In the genomic region with DNA sequence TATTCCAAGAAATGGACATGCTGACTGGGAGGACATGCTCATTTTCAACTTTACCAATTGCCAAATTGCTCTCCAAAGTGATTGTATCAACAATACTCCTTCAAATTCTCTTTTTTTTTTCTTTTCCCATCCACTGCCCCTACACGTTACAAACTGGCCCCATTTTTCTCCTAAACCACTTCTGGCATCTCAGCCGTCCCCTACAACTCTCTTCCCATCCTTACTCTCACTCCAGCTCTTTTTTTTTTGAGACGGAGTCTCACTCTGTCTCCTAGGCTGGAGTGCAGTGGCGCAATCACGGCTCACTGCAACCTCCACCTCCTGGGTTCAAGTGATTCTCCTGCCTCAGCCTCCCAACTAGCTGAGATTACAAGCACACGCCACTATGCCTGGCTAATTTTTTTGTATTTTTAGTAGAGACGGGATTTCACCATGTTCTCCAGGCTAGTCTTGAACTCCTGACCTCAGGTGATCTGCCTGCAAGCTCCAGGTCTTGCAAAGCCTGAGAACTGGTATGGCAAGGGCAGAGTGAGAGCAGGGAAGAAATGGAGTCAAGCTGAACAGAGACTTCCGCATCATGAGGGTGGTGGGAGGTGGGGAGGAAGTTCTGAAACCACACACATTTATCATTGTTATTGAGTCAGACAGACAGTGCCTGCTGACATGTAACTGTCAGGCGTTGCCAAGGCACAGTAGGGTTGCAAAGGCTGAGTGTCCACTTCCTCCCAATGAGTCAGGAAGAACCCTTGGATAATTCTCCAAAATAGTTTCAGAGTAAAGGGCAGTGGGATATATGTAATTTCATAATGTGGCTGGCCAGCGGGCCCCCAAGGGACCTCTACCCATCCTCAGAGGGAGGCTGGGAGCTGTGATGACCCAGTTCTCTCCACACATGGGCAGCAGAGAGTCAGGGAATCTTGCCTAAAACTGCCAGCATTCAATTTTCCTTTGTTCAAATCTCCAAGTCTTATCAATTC, we compare ENCODE assay signal across 1 cellular context.
TF ChIP-seq lines count a peak whose summit lies in the region.

No MANE protein-coding gene starts in this region.

TF ChIP-seq in K562, 482 proteins besides CTCF, POLR2A, EP300 and RAD21 (continued from another document and continues in another):
- TF ChIP-seq POLR2AphosphoS2 (IDR thresholded peaks at IDR 0.05; ENCODE audit: low read length) (no peak), MTF1 (CRISPR knock-in tag; IDR thresholded peaks at IDR 0.05; ENCODE audit: borderline replicate concordance) (no peak), TAL1 (IDR thresholded peaks at IDR 0.05) (no peak), TEAD2 (tag; IDR thresholded peaks at IDR 0.05) (no peak), SP1 (CRISPR knock-in tag; IDR thresholded peaks at IDR 0.05) (peak; percentile 43), NBN (IDR thresholded peaks at IDR 0.05; ENCODE audit: low read depth) (peak; percentile 57; the same call in 1 of the 2 replicates), MBD2 (IDR thresholded peaks at IDR 0.05; ENCODE audit: borderline replicate concordance, low read depth) (peak; percentile 53; the same call in 1 of the 2 replicates), ZNF347 (CRISPR knock-in tag; IDR thresholded peaks at IDR 0.05; ENCODE audit: low read depth) (no peak), ILF3 (IDR thresholded peaks at IDR 0.05; ENCODE audit: borderline replicate concordance) (no peak), TRIM28 (IDR thresholded peaks at IDR 0.05) (no peak), NR2C1 (IDR thresholded peaks at IDR 0.05) (no peak), NR2C1 (tag; IDR thresholded peaks at IDR 0.05) (0 out of 2 replicates have a peak, but pooled peaks have one; percentile 25), MEIS2 (IDR thresholded peaks at IDR 0.05; ENCODE audit: partially characterized antibody) (peak; percentile 100), ZBTB40 (IDR thresholded peaks at IDR 0.05) (peak; percentile 59), ZBTB40 (CRISPR knock-in tag; IDR thresholded peaks at IDR 0.05) (no peak), ZNF274 (IDR thresholded peaks at IDR 0.05; ENCODE audit: borderline replicate concordance, low read depth, low read length) (no peak), POLR3A (IDR thresholded peaks at IDR 0.05; ENCODE audit: borderline replicate concordance, extremely low read depth, insufficient read depth, insufficient read length) (no peak), NUFIP1 (IDR thresholded peaks at IDR 0.05; ENCODE audit: partially characterized antibody) (no peak), PURB (CRISPR knock-in tag; IDR thresholded peaks at IDR 0.05; ENCODE audit: low read depth) (no peak), DIDO1 (tag; IDR thresholded peaks at IDR 0.05; ENCODE audit: low read depth) (peak; percentile 23; the same call in 1 of the 2 replicates), CAMTA2 (CRISPR knock-in tag; conservative IDR thresholded peaks at IDR 0.05) (no peak), ZNF449 (CRISPR knock-in tag; IDR thresholded peaks at IDR 0.05) (no peak), PHTF2 (CRISPR knock-in tag; IDR thresholded peaks at IDR 0.05) (no peak), ESRRB (CRISPR knock-in tag; IDR thresholded peaks at IDR 0.05; ENCODE audit: borderline replicate concordance) (no peak), GTF2F1 (IDR thresholded peaks at IDR 0.05; ENCODE audit: low read depth, low read length) (no peak), SMARCA4 (IDR thresholded peaks at IDR 0.05) (peak; percentile 90), PHB2 (IDR thresholded peaks at IDR 0.05; ENCODE audit: low read depth) (no peak), ZNF586 (CRISPR knock-in tag; conservative IDR thresholded peaks at IDR 0.05) (no peak), FOXP1 (CRISPR knock-in tag; IDR thresholded peaks at IDR 0.05) (no peak; the same call in 1 of the 2 replicates), LEF1 (IDR thresholded peaks at IDR 0.05) (peak; percentile 92), ARID2 (IDR thresholded peaks at IDR 0.05) (no peak)
- TF ChIP-seq, protein P1, sequence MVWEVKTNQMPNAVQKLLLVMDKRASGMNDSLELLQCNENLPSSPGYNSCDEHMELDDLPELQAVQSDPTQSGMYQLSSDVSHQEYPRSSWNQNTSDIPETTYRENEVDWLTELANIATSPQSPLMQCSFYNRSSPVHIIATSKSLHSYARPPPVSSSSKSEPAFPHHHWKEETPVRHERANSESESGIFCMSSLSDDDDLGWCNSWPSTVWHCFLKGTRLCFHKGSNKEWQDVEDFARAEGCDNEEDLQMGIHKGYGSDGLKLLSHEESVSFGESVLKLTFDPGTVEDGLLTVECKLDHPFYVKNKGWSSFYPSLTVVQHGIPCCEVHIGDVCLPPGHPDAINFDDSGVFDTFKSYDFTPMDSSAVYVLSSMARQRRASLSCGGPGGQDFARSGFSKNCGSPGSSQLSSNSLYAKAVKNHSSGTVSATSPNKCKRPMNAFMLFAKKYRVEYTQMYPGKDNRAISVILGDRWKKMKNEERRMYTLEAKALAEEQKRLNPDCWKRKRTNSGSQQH (CRISPR knock-in tag; IDR thresholded peaks at IDR 0.05): no peak
- TF ChIP-seq, protein P2, sequence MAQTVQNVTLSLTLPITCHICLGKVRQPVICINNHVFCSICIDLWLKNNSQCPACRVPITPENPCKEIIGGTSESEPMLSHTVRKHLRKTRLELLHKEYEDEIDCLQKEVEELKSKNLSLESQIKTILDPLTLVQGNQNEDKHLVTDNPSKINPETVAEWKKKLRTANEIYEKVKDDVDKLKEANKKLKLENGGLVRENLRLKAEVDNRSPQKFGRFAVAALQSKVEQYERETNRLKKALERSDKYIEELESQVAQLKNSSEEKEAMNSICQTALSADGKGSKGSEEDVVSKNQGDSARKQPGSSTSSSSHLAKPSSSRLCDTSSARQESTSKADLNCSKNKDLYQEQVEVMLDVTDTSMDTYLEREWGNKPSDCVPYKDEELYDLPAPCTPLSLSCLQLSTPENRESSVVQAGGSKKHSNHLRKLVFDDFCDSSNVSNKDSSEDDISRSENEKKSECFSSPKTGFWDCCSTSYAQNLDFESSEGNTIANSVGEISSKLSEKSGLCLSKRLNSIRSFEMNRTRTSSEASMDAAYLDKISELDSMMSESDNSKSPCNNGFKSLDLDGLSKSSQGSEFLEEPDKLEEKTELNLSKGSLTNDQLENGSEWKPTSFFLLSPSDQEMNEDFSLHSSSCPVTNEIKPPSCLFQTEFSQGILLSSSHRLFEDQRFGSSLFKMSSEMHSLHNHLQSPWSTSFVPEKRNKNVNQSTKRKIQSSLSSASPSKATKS (CRISPR knock-in tag; IDR thresholded peaks at IDR 0.05): no peak
- TF ChIP-seq, protein P3, sequence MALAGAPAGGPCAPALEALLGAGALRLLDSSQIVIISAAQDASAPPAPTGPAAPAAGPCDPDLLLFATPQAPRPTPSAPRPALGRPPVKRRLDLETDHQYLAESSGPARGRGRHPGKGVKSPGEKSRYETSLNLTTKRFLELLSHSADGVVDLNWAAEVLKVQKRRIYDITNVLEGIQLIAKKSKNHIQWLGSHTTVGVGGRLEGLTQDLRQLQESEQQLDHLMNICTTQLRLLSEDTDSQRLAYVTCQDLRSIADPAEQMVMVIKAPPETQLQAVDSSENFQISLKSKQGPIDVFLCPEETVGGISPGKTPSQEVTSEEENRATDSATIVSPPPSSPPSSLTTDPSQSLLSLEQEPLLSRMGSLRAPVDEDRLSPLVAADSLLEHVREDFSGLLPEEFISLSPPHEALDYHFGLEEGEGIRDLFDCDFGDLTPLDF (CRISPR knock-in tag; IDR thresholded peaks at IDR 0.05): no peak
- TF ChIP-seq, protein P4, sequence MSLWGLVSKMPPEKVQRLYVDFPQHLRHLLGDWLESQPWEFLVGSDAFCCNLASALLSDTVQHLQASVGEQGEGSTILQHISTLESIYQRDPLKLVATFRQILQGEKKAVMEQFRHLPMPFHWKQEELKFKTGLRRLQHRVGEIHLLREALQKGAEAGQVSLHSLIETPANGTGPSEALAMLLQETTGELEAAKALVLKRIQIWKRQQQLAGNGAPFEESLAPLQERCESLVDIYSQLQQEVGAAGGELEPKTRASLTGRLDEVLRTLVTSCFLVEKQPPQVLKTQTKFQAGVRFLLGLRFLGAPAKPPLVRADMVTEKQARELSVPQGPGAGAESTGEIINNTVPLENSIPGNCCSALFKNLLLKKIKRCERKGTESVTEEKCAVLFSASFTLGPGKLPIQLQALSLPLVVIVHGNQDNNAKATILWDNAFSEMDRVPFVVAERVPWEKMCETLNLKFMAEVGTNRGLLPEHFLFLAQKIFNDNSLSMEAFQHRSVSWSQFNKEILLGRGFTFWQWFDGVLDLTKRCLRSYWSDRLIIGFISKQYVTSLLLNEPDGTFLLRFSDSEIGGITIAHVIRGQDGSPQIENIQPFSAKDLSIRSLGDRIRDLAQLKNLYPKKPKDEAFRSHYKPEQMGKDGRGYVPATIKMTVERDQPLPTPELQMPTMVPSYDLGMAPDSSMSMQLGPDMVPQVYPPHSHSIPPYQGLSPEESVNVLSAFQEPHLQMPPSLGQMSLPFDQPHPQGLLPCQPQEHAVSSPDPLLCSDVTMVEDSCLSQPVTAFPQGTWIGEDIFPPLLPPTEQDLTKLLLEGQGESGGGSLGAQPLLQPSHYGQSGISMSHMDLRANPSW (CRISPR knock-in tag; IDR thresholded peaks at IDR 0.05): no peak
- TF ChIP-seq, protein P5, sequence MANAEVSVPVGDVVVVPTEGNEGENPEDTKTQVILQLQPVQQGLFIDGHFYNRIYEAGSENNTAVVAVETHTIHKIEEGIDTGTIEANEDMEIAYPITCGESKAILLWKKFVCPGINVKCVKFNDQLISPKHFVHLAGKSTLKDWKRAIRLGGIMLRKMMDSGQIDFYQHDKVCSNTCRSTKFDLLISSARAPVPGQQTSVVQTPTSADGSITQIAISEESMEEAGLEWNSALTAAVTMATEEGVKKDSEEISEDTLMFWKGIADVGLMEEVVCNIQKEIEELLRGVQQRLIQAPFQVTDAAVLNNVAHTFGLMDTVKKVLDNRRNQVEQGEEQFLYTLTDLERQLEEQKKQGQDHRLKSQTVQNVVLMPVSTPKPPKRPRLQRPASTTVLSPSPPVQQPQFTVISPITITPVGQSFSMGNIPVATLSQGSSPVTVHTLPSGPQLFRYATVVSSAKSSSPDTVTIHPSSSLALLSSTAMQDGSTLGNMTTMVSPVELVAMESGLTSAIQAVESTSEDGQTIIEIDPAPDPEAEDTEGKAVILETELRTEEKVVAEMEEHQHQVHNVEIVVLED (CRISPR knock-in tag; IDR thresholded peaks at IDR 0.05): no peak
